Comparison of ENCODE assay signal across 7 cellular contexts in genomic region chr17:13601776-13602551, GRCh38. TPM values are rescaled to one million over a fixed set of nuclear protein-coding genes. Genes with fewer than 3 reads are reported as not detected.
A peak's percentile ranks its signal among the peaks of the same experiment; 100 is the strongest.
DNase-seq lines count a peak whose midpoint lies in the region; ATAC-seq and TF ChIP-seq lines count a peak whose summit lies in the region.

TSS of gene HS3ST3A1 (minus strand) at chr17:13601929. CDS start at chr17:13601129, 800 bp downstream.

- POLR2A ChIA-PET in activated CD8-positive, alpha-beta T cell treated with anti-CD3 and anti-CD28 coated beads for 36 hours (lab: Charles Lee) = interaction anchor here (0.5 kb wide), 1 partner anchor 1388 kb away, joined by 4 read pairs; no protein-coding TSS in a partner anchor

- TF ChIP-seq CTCF in activated CD8-positive, alpha-beta T cell treated with anti-CD3 and anti-CD28 coated beads for 36 hours (IDR thresholded peaks at IDR 0.05) = no peak
- TF ChIP-seq CTCF in glutamatergic neuron (IDR thresholded peaks at IDR 0.05; ENCODE audit: partially characterized antibody, unreplicated experiment) (no peak), ovary (IDR thresholded peaks at IDR 0.05) (no peak)

- no peak for TF ChIP-seq EP300 in ovary (IDR thresholded peaks at IDR 0.05)

- H3K9me3 ChIP-seq in ovary = no peaks in the 10 kb centered on the region

- H3K36me3 ChIP-seq in ovary = no peaks in the 10 kb centered on the region

- 0 to 1% (median 1%) methylated on average over 40 to 61 of the region's 61 CpGs for WGBS in ovary, 3 donors

- peak; percentile 40 for TF ChIP-seq POLR2A in ovary (IDR thresholded peaks at IDR 0.05)

- peak within 1 kb of the TSS; percentile 61 for H3K4me3 Mint-ChIP-seq in activated CD8-positive, alpha-beta T cell treated with anti-CD3 and anti-CD28 coated beads for 36 hours
- H3K4me3 Mint-ChIP-seq in glutamatergic neuron (ENCODE audit: unreplicated experiment) = peak within 1 kb of the TSS; percentile 95

- peak within 1 kb of the TSS; percentile 65 to 70 for H3K27ac ChIP-seq in ovary

- CTCF ChIA-PET in activated CD8-positive, alpha-beta T cell treated with anti-CD3 and anti-CD28 coated beads for 36 hours (lab: Charles Lee) = no interaction called here

- ATAC-seq in activated CD8-positive, alpha-beta T cell treated with anti-CD3 and anti-CD28 coated beads for 36 hours = peak; percentile 57
- no peak for ATAC-seq in HG03280 (IDR thresholded peaks at IDR 0.05; ENCODE audit: unreplicated experiment)

- no peaks in the 10 kb centered on the region for H3K36me3 Mint-ChIP-seq in activated CD8-positive, alpha-beta T cell treated with anti-CD3 and anti-CD28 coated beads for 36 hours (ENCODE audit: low read depth)
- no peaks in the 10 kb centered on the region for H3K36me3 Mint-ChIP-seq in glutamatergic neuron (ENCODE audit: unreplicated experiment)

- no peaks in the 10 kb centered on the region for H3K27me3 ChIP-seq in ovary

- H3K27me3 Mint-ChIP-seq in activated CD8-positive, alpha-beta T cell treated with anti-CD3 and anti-CD28 coated beads for 36 hours = peaks cover 49% of the 10 kb centered on the region
- peaks cover 9% of the 10 kb centered on the region for H3K27me3 Mint-ChIP-seq in glutamatergic neuron (ENCODE audit: unreplicated experiment)

- H3K4me1 Mint-ChIP-seq in activated CD8-positive, alpha-beta T cell treated with anti-CD3 and anti-CD28 coated beads for 36 hours (ENCODE audit: low read depth) = peaks cover 4% of the 10 kb centered on the region
- peaks cover 3% of the 10 kb centered on the region for H3K4me1 Mint-ChIP-seq in glutamatergic neuron (ENCODE audit: low read depth, unreplicated experiment)

- no peaks in the 10 kb centered on the region for H3K9me3 Mint-ChIP-seq in activated CD8-positive, alpha-beta T cell treated with anti-CD3 and anti-CD28 coated beads for 36 hours
- peaks cover 5% of the 10 kb centered on the region for H3K9me3 Mint-ChIP-seq in glutamatergic neuron (ENCODE audit: unreplicated experiment)

- no peaks in the 10 kb centered on the region for H3K4me1 ChIP-seq in ovary (ENCODE audit: insufficient read depth)

- intact Hi-C loops in activated CD8-positive, alpha-beta T cell treated with anti-CD3 and anti-CD28 coated beads for 36 hours (cut with micrococcal nuclease) = no loop called here
- intact Hi-C loops in ovary (cut with DNase I) = loop anchor here in 2 of 4 donors (5.0 to 10.0 kb wide), 2 partner anchors 700 to 703 kb away; partner anchors contain the start of gene HS3ST3B1 (in 2 of the 2)

- no peak within 1 kb of the TSS for H3K27ac Mint-ChIP-seq in activated CD8-positive, alpha-beta T cell treated with anti-CD3 and anti-CD28 coated beads for 36 hours
- H3K27ac Mint-ChIP-seq in glutamatergic neuron (ENCODE audit: unreplicated experiment) = peak within 1 kb of the TSS; percentile 36

- peak; percentile 73 for DNase-seq in HS-5 (ENCODE audit: low read depth)
- peak; percentile 25 for DNase-seq in activated CD8-positive, alpha-beta T cell treated with anti-CD3 and anti-CD28 coated beads for 36 hours
- peak; percentile 68 for DNase-seq in glutamatergic neuron
- DNase-seq in ovary = peak; percentile 73 to 85 (median 80)
- DNase-seq in NCI-H1092 treated with DMSO at 0.1 percent for 48 hours (lab: John Stamatoyannopoulos, UW) = no peak
- no peak for DNase-seq in HUDEP-2 (lab: John Stamatoyannopoulos, UW; ENCODE audit: unreplicated experiment in 76 of 76)

- H3K4me3 ChIP-seq in ovary = peak within 1 kb of the TSS; percentile 42

RNA-seq across cellular contexts. Expression of gene HS3ST3A1, which starts in this region (rescaled TPM):
- under 1 TPM in 1 of 2 experiments, not detected in 1; 0.11 TPM for total RNA-seq in activated CD8-positive, alpha-beta T cell treated with anti-CD3 and anti-CD28 coated beads for 36 hours
- total RNA-seq in glutamatergic neuron (ENCODE audit: unreplicated experiment) = 1.1 TPM
- 10 to 100 TPM in 5 of 7 donors, 1 to 10 TPM in 2; 4.1 to 41.4 (median 11.0) TPM for total RNA-seq in ovary
- polyA plus RNA-seq in ovary = 1 to 10 TPM; 2.2 to 7.1 TPM

Comparison
In these comparisons a context has a peak if more than half of its experiments do, and no peak if none do; other contexts are left out.
1. Peak in DNase-seq and ATAC-seq in activated CD8-positive, alpha-beta T cell treated with anti-CD3 and anti-CD28 coated beads for 36 hours; RNA of the gene not detected or under 1 TPM.
2. DNase-seq: peak in HS-5 (single experiment), glutamatergic neuron (single experiment) and ovary (5 of 5); none in NCI-H1092 treated with DMSO at 0.1 percent for 48 hours (single experiment) and HUDEP-2 (0 of 76).